Comparison of ENCODE assay signal across 4 cellular contexts in the genomic region with DNA sequence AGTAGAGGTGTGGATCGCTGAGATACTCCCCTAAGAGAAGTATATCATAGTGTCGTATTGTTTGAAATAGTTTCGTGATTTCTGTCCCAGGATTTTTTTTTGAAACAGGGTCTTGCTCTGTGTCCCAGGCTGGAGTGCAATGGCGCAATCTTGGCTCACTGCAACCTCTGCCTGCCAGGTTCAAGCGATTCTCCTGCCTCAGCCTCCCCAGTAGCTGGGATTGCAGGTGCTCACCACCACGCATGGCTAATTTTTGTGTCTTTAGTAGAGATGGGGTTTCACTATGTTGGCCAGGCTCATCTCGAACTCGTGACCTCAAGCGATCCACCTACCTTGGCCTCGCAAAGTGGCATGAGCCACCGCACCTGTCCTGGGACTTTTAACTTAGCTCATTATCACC.
A peak's percentile ranks its signal among the peaks of the same experiment; 100 is the strongest.
DNase-seq lines count a peak whose midpoint lies in the region; ATAC-seq, FAIRE-seq and TF ChIP-seq lines count a peak whose summit lies in the region.
"Not testable (repeated sequence)": the region's sequence is repeated elsewhere in the genome, so short reads cannot be mapped to it uniquely, and the experiment has no call there.

No MANE protein-coding gene starts in this region.

- H3K79me1 ChIP-seq in neuronal stem cell (ENCODE audit: low read depth, low read length): not testable (repeated sequence)

- not testable (repeated sequence) for H3K14ac ChIP-seq in neuronal stem cell (ENCODE audit: low read length)

- not testable (repeated sequence) for H3K9ac ChIP-seq in SK-N-MC (ENCODE audit: insufficient read length); endothelial cell of umbilical vein (replicated peaks; ENCODE audit: extremely low read depth, insufficient read depth, low read length)
- peak overlapping the region; percentile 60 for H3K9ac ChIP-seq in neuronal stem cell (ENCODE audit: low read depth, low read length, poor library complexity)

- H3K4me1 Mint-ChIP-seq in WTC11: not testable (repeated sequence)

- H3K4me3 ChIP-seq in SK-N-MC; endothelial cell of umbilical vein (replicated peaks in 1 of 3; ENCODE audit: insufficient read depth in 1 of 3, low read depth in 1 of 3, low read length in 3 of 3); neuronal stem cell (ENCODE audit: low read length in 2 of 2): not testable (repeated sequence)

- not testable (repeated sequence) for H2AK5ac ChIP-seq in neuronal stem cell (ENCODE audit: low read depth, low read length)

- H3K23ac ChIP-seq in neuronal stem cell (ENCODE audit: low read depth, low read length, poor library complexity): not testable (repeated sequence)

- H2BK15ac ChIP-seq in neuronal stem cell (ENCODE audit: low read length): not testable (repeated sequence)

- H4K91ac ChIP-seq in neuronal stem cell (ENCODE audit: low read depth, low read length, poor library complexity): not testable (repeated sequence)

- CTCF ChIA-PET in WTC11 (lab: Charles Lee): not testable (repeated sequence)
- CTCF ChIA-PET in endothelial cell of umbilical vein (lab: Charles Lee): interaction anchor here (1.5 to 1.7 kb wide), 2 partner anchors 36 to 126 kb away, joined by 3 to 5 read pairs; no protein-coding TSS in a partner anchor

- not testable (repeated sequence) for H3K9me1 ChIP-seq in endothelial cell of umbilical vein (replicated peaks; ENCODE audit: control insufficient read depth, extremely low read depth, insufficient read depth, low read length)

- H3K18ac ChIP-seq in neuronal stem cell (ENCODE audit: low read length): not testable (repeated sequence)

- H3K27me3 Mint-ChIP-seq in WTC11 (ENCODE audit: low read depth): not testable (repeated sequence)

- not testable (repeated sequence) for H3K36me3 Mint-ChIP-seq in WTC11

- H3K9me3 ChIP-seq in SK-N-MC (ENCODE audit: low read depth, low read length); endothelial cell of umbilical vein (replicated peaks; ENCODE audit: control insufficient read depth, insufficient read depth, low read length); neuronal stem cell (replicated peaks in 1 of 2; ENCODE audit: control insufficient read depth in 2 of 2, insufficient read depth in 1 of 2, low read depth in 1 of 2, low read length in 2 of 2): not testable (repeated sequence)

- not testable (repeated sequence) for H3K79me2 ChIP-seq in endothelial cell of umbilical vein (ENCODE audit: control insufficient read depth, insufficient read depth, low read length)

- H2AFZ ChIP-seq in endothelial cell of umbilical vein (ENCODE audit: low read depth, low read length); neuronal stem cell (ENCODE audit: low read length): not testable (repeated sequence)

- intact Hi-C loops in endothelial cell of umbilical vein (cut with micrococcal nuclease): not testable (repeated sequence)

- dilution Hi-C loops in endothelial cell of umbilical vein (cut with MboI; ENCODE audit: extremely low pct_ligation_motif_present, low sequenced_read_pairs): not testable (repeated sequence)

- TF ChIP-seq POLR2A in endothelial cell of umbilical vein (IDR thresholded peaks at IDR 0.05; ENCODE audit: low read depth, low read length): not testable (repeated sequence)

- not testable (repeated sequence) for H3K4me1 ChIP-seq in endothelial cell of umbilical vein (ENCODE audit: control insufficient read depth, extremely low read depth, insufficient read depth, low read length); neuronal stem cell (ENCODE audit: control insufficient read depth in 2 of 2, insufficient read depth in 1 of 2, low read depth in 1 of 2, low read length in 2 of 2)

- H4K8ac ChIP-seq in neuronal stem cell (ENCODE audit: low read depth, low read length): peak overlapping the region; percentile 43

- FAIRE-seq in endothelial cell of umbilical vein (lab: Jason Lieb, UNC): not testable (repeated sequence)

- not testable (repeated sequence) for H3K4me3 Mint-ChIP-seq in WTC11

- BruUV-seq in endothelial cell of umbilical vein (replicated peaks; lab: Mats Ljungman, UMichigan): not testable (repeated sequence)

- not testable (repeated sequence) for H3K27me3 ChIP-seq in endothelial cell of umbilical vein (ENCODE audit: control insufficient read depth in 2 of 2, insufficient read depth in 2 of 2, low read length in 2 of 2); neuronal stem cell (ENCODE audit: control insufficient read depth in 3 of 3, insufficient read depth in 3 of 3, low read depth in 1 of 3, low read length in 3 of 3)

- not testable (repeated sequence) for H3K9me3 Mint-ChIP-seq in WTC11

- DNase-seq in SK-N-MC (ENCODE audit: low read depth, low spot score); WTC11 (ENCODE audit: low spot score); endothelial cell of umbilical vein (ENCODE audit: low read depth, low spot score); neuronal stem cell (ENCODE audit: low spot score): not testable (repeated sequence)

- not testable (repeated sequence) for TF ChIP-seq CTCF in WTC11 (IDR thresholded peaks at IDR 0.05); endothelial cell of umbilical vein (IDR thresholded peaks at IDR 0.05; ENCODE audit: extremely low read depth in 1 of 2, insufficient read depth in 1 of 2, low read depth in 1 of 2, low read length in 2 of 2)

- POLR2A ChIA-PET in WTC11 (lab: Charles Lee); endothelial cell of umbilical vein (lab: Charles Lee): not testable (repeated sequence)

- not testable (repeated sequence) for ATAC-seq in WTC11

- WGBS in neuronal stem cell (ENCODE audit: extremely low coverage in 2 of 2, insufficient read length in 2 of 2, insufficient replicate concordance in 1 of 2), 2 donors: no CpG with 5 or more reads among the region's 11 CpGs

- not testable (repeated sequence) for H2BK120ac ChIP-seq in neuronal stem cell (ENCODE audit: low read depth, low read length)

- not testable (repeated sequence) for H3K27ac Mint-ChIP-seq in WTC11

- H3K36me3 ChIP-seq in SK-N-MC (ENCODE audit: insufficient read depth, low read length); endothelial cell of umbilical vein (ENCODE audit: control insufficient read depth in 2 of 2, extremely low read depth in 1 of 2, insufficient read depth in 2 of 2, low read length in 2 of 2); neuronal stem cell (replicated peaks in 1 of 2; ENCODE audit: control insufficient read depth in 2 of 2, insufficient read depth in 2 of 2, low read length in 2 of 2): not testable (repeated sequence)

- not testable (repeated sequence) for H4K20me1 ChIP-seq in endothelial cell of umbilical vein (replicated peaks; ENCODE audit: control insufficient read depth, extremely low read depth, insufficient read depth, low read length)

- H3K4me2 ChIP-seq in endothelial cell of umbilical vein (ENCODE audit: insufficient read depth, low read length): peak overlapping the region; percentile 42
- H3K4me2 ChIP-seq in neuronal stem cell (ENCODE audit: insufficient read depth, low read length, poor library complexity, severe bottlenecking): not testable (repeated sequence)

- not testable (repeated sequence) for H3K4ac ChIP-seq in neuronal stem cell (ENCODE audit: low read length)

- H3K27ac ChIP-seq in SK-N-MC: peak overlapping the region; percentile 85
- not testable (repeated sequence) for H3K27ac ChIP-seq in endothelial cell of umbilical vein (ENCODE audit: insufficient read depth, low read depth, low read length); neuronal stem cell (replicated peaks; ENCODE audit: low read length)

- H2BK5ac ChIP-seq in neuronal stem cell (ENCODE audit: low read length): not testable (repeated sequence)

- not testable (repeated sequence) for H2BK12ac ChIP-seq in neuronal stem cell (ENCODE audit: low read length)

TF ChIP-seq in WTC11, 78 proteins besides CTCF, POLR2A, EP300 and RAD21:
- peak; percentile 83 for TF ChIP-seq ZNF121 (CRISPR knock-in tag; IDR thresholded peaks at IDR 0.05)
TF ChIP-seq in WTC11: peak in this region for 1; not testable (repeated sequence) for 77.
